Comparison of ENCODE assay signal across 1 cellular context in the genomic region with DNA sequence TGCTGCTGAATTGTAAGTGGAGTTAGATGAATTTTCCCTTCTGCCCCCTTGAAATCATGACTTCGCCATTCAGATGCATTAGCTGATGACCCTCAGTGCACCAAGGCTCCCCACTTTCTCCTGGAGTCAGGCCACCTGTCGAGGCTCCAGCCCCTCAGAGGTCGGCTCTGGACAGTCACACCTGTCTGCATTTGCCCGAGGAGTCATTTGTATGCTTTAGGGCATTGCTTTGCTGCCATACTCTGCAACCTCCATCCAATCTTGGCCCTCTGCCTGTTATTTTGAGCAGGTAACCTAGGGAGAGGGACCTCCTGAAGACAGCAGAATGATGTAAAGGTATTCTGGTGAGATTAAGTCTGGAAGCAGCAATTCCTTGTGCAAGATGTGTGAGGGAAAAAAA.
TF ChIP-seq lines count a peak whose summit lies in the region.

No MANE protein-coding gene starts in this region.

TF ChIP-seq in HepG2, 621 proteins besides CTCF, POLR2A, EP300 and RAD21 (continued from another document):
- TF ChIP-seq, protein P1, sequence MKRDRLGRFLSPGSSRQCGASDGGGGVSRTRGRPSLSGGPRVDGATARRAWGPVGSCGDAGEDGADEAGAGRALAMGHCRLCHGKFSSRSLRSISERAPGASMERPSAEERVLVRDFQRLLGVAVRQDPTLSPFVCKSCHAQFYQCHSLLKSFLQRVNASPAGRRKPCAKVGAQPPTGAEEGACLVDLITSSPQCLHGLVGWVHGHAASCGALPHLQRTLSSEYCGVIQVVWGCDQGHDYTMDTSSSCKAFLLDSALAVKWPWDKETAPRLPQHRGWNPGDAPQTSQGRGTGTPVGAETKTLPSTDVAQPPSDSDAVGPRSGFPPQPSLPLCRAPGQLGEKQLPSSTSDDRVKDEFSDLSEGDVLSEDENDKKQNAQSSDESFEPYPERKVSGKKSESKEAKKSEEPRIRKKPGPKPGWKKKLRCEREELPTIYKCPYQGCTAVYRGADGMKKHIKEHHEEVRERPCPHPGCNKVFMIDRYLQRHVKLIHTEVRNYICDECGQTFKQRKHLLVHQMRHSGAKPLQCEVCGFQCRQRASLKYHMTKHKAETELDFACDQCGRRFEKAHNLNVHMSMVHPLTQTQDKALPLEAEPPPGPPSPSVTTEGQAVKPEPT (CRISPR knock-in tag; IDR thresholded peaks at IDR 0.05; ENCODE audit: low read depth): no peak
- TF ChIP-seq PCBP2 (optimal IDR thresholded peaks at IDR 0.05; ENCODE audit: low read depth, low read length, poor library complexity, severe bottlenecking): no peak
- TF ChIP-seq, protein P2, sequence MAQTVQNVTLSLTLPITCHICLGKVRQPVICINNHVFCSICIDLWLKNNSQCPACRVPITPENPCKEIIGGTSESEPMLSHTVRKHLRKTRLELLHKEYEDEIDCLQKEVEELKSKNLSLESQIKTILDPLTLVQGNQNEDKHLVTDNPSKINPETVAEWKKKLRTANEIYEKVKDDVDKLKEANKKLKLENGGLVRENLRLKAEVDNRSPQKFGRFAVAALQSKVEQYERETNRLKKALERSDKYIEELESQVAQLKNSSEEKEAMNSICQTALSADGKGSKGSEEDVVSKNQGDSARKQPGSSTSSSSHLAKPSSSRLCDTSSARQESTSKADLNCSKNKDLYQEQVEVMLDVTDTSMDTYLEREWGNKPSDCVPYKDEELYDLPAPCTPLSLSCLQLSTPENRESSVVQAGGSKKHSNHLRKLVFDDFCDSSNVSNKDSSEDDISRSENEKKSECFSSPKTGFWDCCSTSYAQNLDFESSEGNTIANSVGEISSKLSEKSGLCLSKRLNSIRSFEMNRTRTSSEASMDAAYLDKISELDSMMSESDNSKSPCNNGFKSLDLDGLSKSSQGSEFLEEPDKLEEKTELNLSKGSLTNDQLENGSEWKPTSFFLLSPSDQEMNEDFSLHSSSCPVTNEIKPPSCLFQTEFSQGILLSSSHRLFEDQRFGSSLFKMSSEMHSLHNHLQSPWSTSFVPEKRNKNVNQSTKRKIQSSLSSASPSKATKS (CRISPR knock-in tag; IDR thresholded peaks at IDR 0.05): no peak
- TF ChIP-seq, protein P3, sequence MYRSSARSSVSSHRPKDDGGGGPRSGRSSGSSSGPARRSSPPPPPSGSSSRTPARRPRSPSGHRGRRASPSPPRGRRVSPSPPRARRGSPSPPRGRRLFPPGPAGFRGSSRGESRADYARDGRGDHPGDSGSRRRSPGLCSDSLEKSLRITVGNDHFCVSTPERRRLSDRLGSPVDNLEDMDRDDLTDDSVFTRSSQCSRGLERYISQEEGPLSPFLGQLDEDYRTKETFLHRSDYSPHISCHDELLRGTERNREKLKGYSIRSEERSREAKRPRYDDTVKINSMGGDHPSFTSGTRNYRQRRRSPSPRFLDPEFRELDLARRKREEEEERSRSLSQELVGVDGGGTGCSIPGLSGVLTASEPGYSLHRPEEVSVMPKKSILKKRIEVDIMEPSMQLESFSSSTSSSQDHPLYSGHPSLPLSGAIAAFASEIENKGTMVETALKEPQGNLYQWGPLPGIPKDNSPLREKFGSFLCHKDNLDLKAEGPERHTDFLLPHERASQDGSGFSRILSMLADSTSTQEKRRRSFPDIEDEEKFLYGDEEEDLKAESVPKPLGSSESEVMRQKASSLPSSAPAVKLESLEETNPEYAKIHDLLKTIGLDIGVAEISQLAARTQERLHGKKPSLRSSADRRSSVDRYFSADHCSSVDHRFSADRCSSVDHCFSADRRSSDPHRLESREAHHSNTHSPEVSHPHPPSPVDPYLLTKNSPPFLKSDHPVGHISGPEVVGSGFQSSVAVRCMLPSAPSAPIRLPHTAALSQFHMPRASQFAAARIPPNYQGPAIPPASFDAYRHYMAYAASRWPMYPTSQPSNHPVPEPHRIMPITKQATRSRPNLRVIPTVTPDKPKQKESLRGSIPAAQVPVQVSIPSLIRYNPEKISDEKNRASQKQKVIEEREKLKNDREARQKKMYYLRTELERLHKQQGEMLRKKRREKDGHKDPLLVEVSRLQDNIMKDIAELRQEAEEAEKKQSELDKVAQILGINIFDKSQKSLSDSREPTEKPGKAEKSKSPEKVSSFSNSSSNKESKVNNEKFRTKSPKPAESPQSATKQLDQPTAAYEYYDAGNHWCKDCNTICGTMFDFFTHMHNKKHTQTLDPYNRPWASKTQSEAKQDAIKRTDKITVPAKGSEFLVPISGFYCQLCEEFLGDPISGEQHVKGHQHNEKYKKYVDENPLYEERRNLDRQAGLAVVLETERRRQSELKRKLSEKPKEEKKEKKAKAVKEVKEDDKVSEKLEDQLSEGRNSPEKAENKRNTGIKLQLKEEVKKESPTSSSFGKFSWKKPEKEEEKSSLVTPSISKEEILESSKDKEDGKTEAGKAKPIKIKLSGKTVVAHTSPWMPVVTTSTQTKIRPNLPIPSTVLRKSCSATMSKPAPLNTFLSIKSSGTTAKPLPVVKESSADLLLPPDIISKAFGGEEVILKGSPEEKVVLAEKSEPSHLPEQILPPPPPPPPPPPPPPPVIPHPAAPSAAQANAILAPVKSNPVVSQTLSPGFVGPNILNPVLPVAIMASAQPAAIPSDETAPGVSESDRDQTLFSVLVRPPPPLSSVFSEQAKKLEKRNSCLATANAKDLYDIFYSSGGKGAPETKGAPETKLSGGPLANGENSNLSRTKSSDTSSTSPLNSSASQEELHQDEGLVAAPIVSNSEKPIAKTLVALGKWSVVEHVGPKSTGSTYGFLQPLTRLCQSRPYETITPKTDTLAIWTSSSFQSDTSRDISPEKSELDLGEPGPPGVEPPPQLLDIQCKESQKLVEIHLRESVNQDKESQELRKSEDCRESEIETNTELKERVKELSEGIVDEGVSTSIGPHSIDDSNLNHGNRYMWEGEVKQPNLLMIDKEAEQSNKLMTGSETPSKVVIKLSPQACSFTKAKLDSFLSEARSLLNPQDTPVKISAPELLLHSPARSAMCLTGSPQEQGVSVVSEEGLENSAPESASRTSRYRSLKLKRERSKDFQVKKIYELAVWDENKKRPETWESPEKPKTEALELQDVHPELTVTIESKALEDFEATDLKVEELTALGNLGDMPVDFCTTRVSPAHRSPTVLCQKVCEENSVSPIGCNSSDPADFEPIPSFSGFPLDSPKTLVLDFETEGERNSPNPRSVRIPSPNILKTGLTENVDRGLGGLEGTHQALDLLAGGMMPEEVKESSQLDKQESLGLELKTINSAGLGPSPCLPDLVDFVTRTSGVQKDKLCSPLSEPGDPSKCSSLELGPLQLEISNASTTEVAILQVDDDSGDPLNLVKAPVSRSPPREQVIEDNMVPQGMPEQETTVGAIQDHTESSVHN (CRISPR knock-in tag; IDR thresholded peaks at IDR 0.05): no peak
- TF ChIP-seq, protein P4, sequence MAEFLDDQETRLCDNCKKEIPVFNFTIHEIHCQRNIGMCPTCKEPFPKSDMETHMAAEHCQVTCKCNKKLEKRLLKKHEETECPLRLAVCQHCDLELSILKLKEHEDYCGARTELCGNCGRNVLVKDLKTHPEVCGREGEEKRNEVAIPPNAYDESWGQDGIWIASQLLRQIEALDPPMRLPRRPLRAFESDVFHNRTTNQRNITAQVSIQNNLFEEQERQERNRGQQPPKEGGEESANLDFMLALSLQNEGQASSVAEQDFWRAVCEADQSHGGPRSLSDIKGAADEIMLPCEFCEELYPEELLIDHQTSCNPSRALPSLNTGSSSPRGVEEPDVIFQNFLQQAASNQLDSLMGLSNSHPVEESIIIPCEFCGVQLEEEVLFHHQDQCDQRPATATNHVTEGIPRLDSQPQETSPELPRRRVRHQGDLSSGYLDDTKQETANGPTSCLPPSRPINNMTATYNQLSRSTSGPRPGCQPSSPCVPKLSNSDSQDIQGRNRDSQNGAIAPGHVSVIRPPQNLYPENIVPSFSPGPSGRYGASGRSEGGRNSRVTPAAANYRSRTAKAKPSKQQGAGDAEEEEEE (CRISPR knock-in tag; IDR thresholded peaks at IDR 0.05; ENCODE audit: borderline replicate concordance): no peak
